Comparison of ENCODE assay signal across 26 cellular contexts in the genomic region with DNA sequence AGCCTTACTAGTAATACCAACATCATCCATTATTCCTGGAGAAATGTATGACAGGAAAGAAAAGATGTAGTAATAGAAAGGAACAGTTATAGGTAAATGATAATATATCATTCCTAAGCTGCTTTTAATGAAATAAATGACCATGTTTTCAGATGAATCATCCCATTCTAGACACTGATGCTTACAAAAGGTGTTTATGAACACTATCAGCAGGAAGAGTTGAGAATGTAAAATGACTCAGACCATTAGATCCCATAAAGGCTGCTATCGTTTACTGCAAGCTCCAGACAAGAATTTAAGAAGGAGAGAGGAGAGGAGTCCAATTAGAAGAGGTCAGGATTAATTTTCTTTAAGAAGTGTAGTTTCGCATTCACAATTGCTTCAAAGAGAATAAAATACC.
"Had no signal": no experiment of that assay in that cellular context is flagged by ENCODE, and none has a peak within 500 bp of the region (broad histone marks: within the 10 kb centered on the region; RNA-seq: fewer than 3 reads in every experiment).

No MANE protein-coding gene starts in this region.

- H3K4me3 Mint-ChIP-seq: activated CD4-positive, alpha-beta T cell treated with anti-CD3 and anti-CD28 coated beads, Interleukin-2, amount 10 ng/mL, durations not matched to agents 7 days and 5 days; activated CD8-positive, alpha-beta T cell treated with anti-CD3 and anti-CD28 coated beads, Interleukin-2, amount 10 ng/mL, durations not matched to agents 7 days and 5 days; activated naive CD4-positive, alpha-beta T cell treated with anti-CD3 and anti-CD28 coated beads, Interleukin-2, amount 50 U/mL, for 24 hours; activated T-cell treated with anti-CD3 and anti-CD28 coated beads, Interleukin-2, amount 50 U/mL, for 24 hours; central memory CD8-positive, alpha-beta T cell; T-helper 1 cell treated with Interleukin-12 subunit alpha and Interleukin-12 subunit beta and Interleukin-4 antibody, amounts not matched to agents 30 μg/mL and 1 μg/mL, for 36 hours; T-helper 2 cell treated with Interferon-gamma antibody and Interleukin-4, amounts not matched to agents 5 μg/mL and 100 μg/mL, for 36 hours had no signal

- ATAC-seq: activated CD8-positive, alpha-beta T cell treated with anti-CD3 and anti-CD28 coated beads, Interleukin-2, amount 10 ng/mL, durations not matched to agents 7 days and 5 days had no signal

- FAIRE-seq: TTC549 had no signal

- DNase-seq: activated CD4-positive, alpha-beta T cell treated with anti-CD3 and anti-CD28 coated beads, Interleukin-2, amount 10 ng/mL, durations not matched to agents 7 days and 5 days; activated CD4-positive, alpha-beta T cell treated with anti-CD3 and anti-CD28 coated beads, Interleukin-2, amount 50 U/mL, for 48 hours; activated CD8-positive, alpha-beta T cell treated with anti-CD3 and anti-CD28 coated beads, Interleukin-2, amount 10 ng/mL, durations not matched to agents 7 days and 5 days; activated gamma-delta T cell; activated naive CD4-positive, alpha-beta T cell treated with Interleukin-2 at 50 U/mL for 16 hours; activated T-cell treated with anti-CD3 and anti-CD28 coated beads, Interleukin-2, amount 50 U/mL, for 24 hours; adrenal gland; anterior cingulate cortex; brain microvascular endothelial cell; NCI-H1105; NCI-H1436; NCI-H1694; NCI-H1930; NCI-H2081 treated with DMSO at 0.1 percent for 48 hours; NCI-H345; NCI-H524 treated with DMSO at 0.1 percent for 48 hours; Peyer's patch; RPMI8226; SIG-M5 had no signal

- H3K27ac Mint-ChIP-seq: activated CD4-positive, alpha-beta T cell treated with anti-CD3 and anti-CD28 coated beads, Interleukin-2, amount 10 ng/mL, durations not matched to agents 7 days and 5 days; activated CD8-positive, alpha-beta T cell treated with anti-CD3 and anti-CD28 coated beads, Interleukin-2, amount 10 ng/mL, durations not matched to agents 7 days and 5 days; activated naive CD4-positive, alpha-beta T cell treated with anti-CD3 and anti-CD28 coated beads, Interleukin-2, amount 50 U/mL, for 24 hours; activated T-cell treated with anti-CD3 and anti-CD28 coated beads, Interleukin-2, amount 50 U/mL, for 24 hours; activated T-helper 2 cell treated with anti-CD3 and anti-CD28 coated beads, Interferon-gamma antibody, Interleukin-2, Interleukin-4, amounts not matched to agents 10 μg/mL and 5 μg/mL and 100 μg/mL, durations not matched to agents 14 hours and 24 hours and 36 hours; T-helper 1 cell treated with Interleukin-12 subunit alpha and Interleukin-12 subunit beta and Interleukin-4 antibody, amounts not matched to agents 30 μg/mL and 1 μg/mL, for 36 hours; T-helper 2 cell treated with Interferon-gamma antibody and Interleukin-4, amounts not matched to agents 5 μg/mL and 100 μg/mL, for 36 hours had no signal

- H3K27ac ChIP-seq: adrenal gland, brain microvascular endothelial cell, cardiac muscle cell, Peyer's patch had no signal

- H3K27me3 ChIP-seq: adrenal gland, brain microvascular endothelial cell, cardiac muscle cell, Peyer's patch had no signal

- H3K36me3 ChIP-seq: adrenal gland, brain microvascular endothelial cell, cardiac muscle cell, Peyer's patch had no signal

- H3K9me3 ChIP-seq: adrenal gland, Peyer's patch had no signal

- H3K4me1 Mint-ChIP-seq: activated CD4-positive, alpha-beta T cell treated with anti-CD3 and anti-CD28 coated beads, Interleukin-2, amount 10 ng/mL, durations not matched to agents 7 days and 5 days; activated naive CD4-positive, alpha-beta T cell treated with anti-CD3 and anti-CD28 coated beads, Interleukin-2, amount 50 U/mL, for 24 hours; central memory CD8-positive, alpha-beta T cell had no signal

- H3K36me3 Mint-ChIP-seq: activated naive CD4-positive, alpha-beta T cell treated with anti-CD3 and anti-CD28 coated beads, Interleukin-2, amount 50 U/mL, for 24 hours had no signal

- H3K4me1 ChIP-seq: adrenal gland, Peyer's patch had no signal

- H3K4me3 ChIP-seq: adrenal gland, cardiac muscle cell, Peyer's patch had no signal

- H3K27me3 Mint-ChIP-seq: activated CD4-positive, alpha-beta T cell treated with anti-CD3 and anti-CD28 coated beads, Interleukin-2, amount 10 ng/mL, durations not matched to agents 7 days and 5 days; activated naive CD4-positive, alpha-beta T cell treated with anti-CD3 and anti-CD28 coated beads, Interleukin-2, amount 50 U/mL, for 24 hours; activated T-cell treated with anti-CD3 and anti-CD28 coated beads, Interleukin-2, amount 50 U/mL, for 24 hours; central memory CD8-positive, alpha-beta T cell had no signal
